In the genomic region with DNA sequence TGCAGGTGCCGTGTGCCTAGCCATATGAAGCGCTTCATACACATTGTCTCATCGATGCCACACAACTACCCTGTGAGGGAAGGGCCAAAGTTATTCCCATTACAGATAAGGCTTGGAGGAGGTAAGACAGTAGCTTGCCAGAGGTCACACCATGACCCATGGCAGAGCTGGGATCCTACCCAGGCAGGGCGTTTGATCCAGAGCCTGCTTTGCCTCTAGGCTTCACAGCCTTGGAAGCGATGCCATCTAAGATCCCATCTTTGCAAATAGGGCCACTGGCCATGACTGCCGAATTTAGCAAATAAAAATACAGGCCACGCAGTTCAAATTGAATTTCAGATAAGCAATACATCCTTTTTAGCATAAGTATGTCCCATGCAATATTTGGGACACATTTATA, we compare ENCODE assay signal across 22 cellular contexts.
"Had no signal": no experiment of that assay in that cellular context is flagged by ENCODE, and none has a peak within 500 bp of the region (broad histone marks: within the 10 kb centered on the region; RNA-seq: fewer than 3 reads in every experiment).

No MANE protein-coding gene starts in this region.

- H3K4me1 ChIP-seq: transverse colon, vagina had no signal

- DNase-seq: islet precursor cell; mesendoderm; naive B cell; natural killer cell; ovary; stimulated activated CD4-positive, alpha-beta T cell treated with anti-CD3 and anti-CD28 coated beads, Interleukin-12 subunit alpha, Interleukin-12 subunit beta, amount 100 ng/mL, for 4 hours; stimulated activated CD4-positive, alpha-beta T cell treated with anti-CD3 and anti-CD28 coated beads, Interleukin-15, amount 100 ng/mL, for 24 hours; stimulated activated CD4-positive, alpha-beta T cell treated with anti-CD3 and anti-CD28 coated beads, Interleukin-2, amount 100 ng/mL, for 24 hours; stimulated activated CD4-positive, alpha-beta T cell treated with anti-CD3 and anti-CD28 coated beads, Interleukin-4, amount 100 ng/mL, for 1 hour; stimulated activated naive B cell treated with anti-CD40 and anti-IgM and Interleukin-4, amounts not matched to agents 10 μg/mL and 1 μg/mL and 100 μg/mL, for 72 hours; stimulated activated naive CD8-positive, alpha-beta T cell treated with anti-CD3 and anti-CD28 coated beads, Interleukin-15, Interleukin-2, amounts not matched to agents 100 U/mL and 50 U/mL, for 24 hours; stomach; testis; thyroid gland; transverse colon; upper lobe of left lung had no signal

- H3K4me3 ChIP-seq: hepatocyte, lung, ovary, right atrium auricular region, skin epidermis, stomach, testis, thyroid gland, transverse colon, upper lobe of left lung, vagina had no signal

- H3K27ac ChIP-seq: hepatocyte, ovary, right atrium auricular region, skin epidermis, stomach, testis, thyroid gland, transverse colon, upper lobe of left lung, vagina had no signal

- ATAC-seq: natural killer cell; sciatic nerve; stimulated activated naive B cell treated with anti-CD40 and anti-IgM and Interleukin-4, amounts not matched to agents 10 μg/mL and 1 μg/mL and 100 μg/mL, for 72 hours; stimulated activated naive CD8-positive, alpha-beta T cell treated with anti-CD3 and anti-CD28 coated beads, Interleukin-15, Interleukin-2, amounts not matched to agents 100 U/mL and 50 U/mL, for 24 hours had no signal

- H3K27me3 ChIP-seq: hepatocyte, ovary, right atrium auricular region, testis, thyroid gland, transverse colon, upper lobe of left lung, vagina had no signal

- H3K36me3 ChIP-seq: ovary, right atrium auricular region, stomach, thyroid gland, transverse colon, upper lobe of left lung, vagina had no signal

- H3K9me3 ChIP-seq: ovary, right atrium auricular region, testis, thyroid gland, transverse colon, upper lobe of left lung, vagina had no signal
